Comparison of ENCODE assay signal across 8 cellular contexts in the genomic region with DNA sequence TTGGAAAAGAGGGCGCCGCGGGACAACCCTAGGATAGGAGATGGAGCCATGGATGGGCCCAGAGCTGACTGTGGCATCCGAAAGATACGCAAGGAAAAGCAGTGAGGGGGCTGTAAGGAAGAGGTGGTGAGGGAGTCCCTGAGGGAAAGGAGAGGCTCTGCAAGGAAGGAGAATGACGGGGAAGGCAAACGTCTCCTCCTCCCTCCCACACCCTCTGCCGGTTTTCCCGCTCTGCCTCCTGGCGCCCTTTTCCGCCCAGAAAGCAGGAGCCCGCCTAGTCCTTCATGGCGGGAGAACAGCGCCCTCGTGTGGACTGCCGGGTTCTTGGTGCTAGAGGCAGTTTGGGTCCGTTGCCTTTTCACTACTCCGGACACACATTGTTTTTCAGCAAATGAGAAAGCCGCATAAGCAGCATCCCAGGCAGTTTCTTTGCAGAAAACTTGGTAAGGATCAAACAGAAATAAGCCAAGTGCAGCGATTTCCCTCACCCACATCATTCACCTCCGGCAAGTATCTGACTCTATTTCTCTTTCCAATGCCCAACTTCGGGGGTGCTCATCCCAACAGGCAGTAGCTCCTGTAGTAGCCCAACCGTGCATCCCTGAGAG.
DNase-seq lines count a peak whose midpoint lies in the region; ATAC-seq, FAIRE-seq and TF ChIP-seq lines count a peak whose summit lies in the region.

No MANE protein-coding gene starts in this region.

- H3K27me3 Mint-ChIP-seq in Caco-2 (ENCODE audit: insufficient read depth, unreplicated experiment) = peaks cover 3% of the 10 kb centered on the region
- peaks cover 11% of the 10 kb centered on the region for H3K27me3 Mint-ChIP-seq in activated CD8-positive, alpha-beta T cell treated with anti-CD3 and anti-CD28 coated beads, Interleukin-2, amount 10 ng/mL, durations not matched to agents 7 days and 5 days (ENCODE audit: low read depth)
- H3K27me3 Mint-ChIP-seq in endothelial cell (ENCODE audit: unreplicated experiment) = peaks cover 7% of the 10 kb centered on the region

- no peak overlapping the region for H2BK5ac ChIP-seq in mesendoderm (ENCODE audit: low read length)

- no peaks in the 10 kb centered on the region for H3K36me3 ChIP-seq in Caco-2 (ENCODE audit: control insufficient read depth, insufficient read depth, low read length)
- no peaks in the 10 kb centered on the region for H3K36me3 ChIP-seq in mesendoderm (ENCODE audit: control insufficient read depth, insufficient read depth, low read length)

- H3K9me3 Mint-ChIP-seq in Caco-2 (ENCODE audit: unreplicated experiment) = no peaks in the 10 kb centered on the region
- H3K9me3 Mint-ChIP-seq in activated CD8-positive, alpha-beta T cell treated with anti-CD3 and anti-CD28 coated beads, Interleukin-2, amount 10 ng/mL, durations not matched to agents 7 days and 5 days (ENCODE audit: insufficient read depth) = no peaks in the 10 kb centered on the region
- no peaks in the 10 kb centered on the region for H3K9me3 Mint-ChIP-seq in endothelial cell (ENCODE audit: unreplicated experiment)

- peak overlapping the region; percentile 23 for H3K9ac ChIP-seq in mesendoderm (ENCODE audit: low read length)

- H2BK120ac ChIP-seq in mesendoderm (ENCODE audit: low read depth, low read length) = no peak overlapping the region

- H3K4me1 Mint-ChIP-seq in Caco-2 (ENCODE audit: low read depth, unreplicated experiment) (no peaks in the 10 kb centered on the region), endothelial cell (ENCODE audit: unreplicated experiment) (peaks cover 5% of the 10 kb centered on the region)
- H3K4me1 Mint-ChIP-seq in activated CD8-positive, alpha-beta T cell treated with anti-CD3 and anti-CD28 coated beads, Interleukin-2, amount 10 ng/mL, durations not matched to agents 7 days and 5 days (ENCODE audit: low read depth) = no peaks in the 10 kb centered on the region

- H3K27me3 ChIP-seq in Caco-2 (replicated peaks; ENCODE audit: control insufficient read depth, insufficient read depth, low read length) (no peaks in the 10 kb centered on the region), mesendoderm (ENCODE audit: insufficient read depth, low read length, poor library complexity) (no peaks in the 10 kb centered on the region)

- no peak overlapping the region for H3K23ac ChIP-seq in mesendoderm (ENCODE audit: low read length)

- H3K79me2 ChIP-seq in mesendoderm (ENCODE audit: control insufficient read depth, insufficient read depth, low read length) = no peaks in the 10 kb centered on the region

- no peak overlapping the region for H3K4me3 Mint-ChIP-seq in Caco-2 (ENCODE audit: unreplicated experiment)
- H3K4me3 Mint-ChIP-seq in activated CD8-positive, alpha-beta T cell treated with anti-CD3 and anti-CD28 coated beads, Interleukin-2, amount 10 ng/mL, durations not matched to agents 7 days and 5 days = no peak overlapping the region
- H3K4me3 Mint-ChIP-seq in endothelial cell (ENCODE audit: unreplicated experiment) = no peak overlapping the region

- H4K5ac ChIP-seq in mesendoderm (ENCODE audit: low read length) = no peak overlapping the region

- no TSS peak for BruUV-seq in Caco-2 (replicated peaks; lab: Mats Ljungman, UMichigan)

- H3K4ac ChIP-seq in mesendoderm (ENCODE audit: low read depth, low read length) = no peak overlapping the region

- no peak overlapping the region for H3K27ac ChIP-seq in mesendoderm (ENCODE audit: low read depth, low read length)

- no peak overlapping the region for H3K18ac ChIP-seq in mesendoderm (ENCODE audit: low read length)

- POLR2A ChIA-PET in Caco-2 (lab: Charles Lee) = no interaction called here
- POLR2A ChIA-PET in activated CD8-positive, alpha-beta T cell treated with anti-CD3 and anti-CD28 coated beads, Interleukin-2, amount 10 ng/mL, durations not matched to agents 7 days and 5 days (lab: Charles Lee) = no interaction called here

- peak; percentile 81 to 86 for DNase-seq in Caco-2
- peak; percentile 82 for DNase-seq in H54 (ENCODE audit: insufficient read length, low spot score)
- peak; percentile 67 to 88 for DNase-seq in NCI-H526 (lab: John Stamatoyannopoulos, UW)
- peak; percentile 76 for DNase-seq in activated CD8-positive, alpha-beta T cell treated with anti-CD3 and anti-CD28 coated beads, Interleukin-2, amount 10 ng/mL, durations not matched to agents 7 days and 5 days
- DNase-seq in endothelial cell (ENCODE audit: low spot score) = peak; percentile 93
- peak; percentile 94 for DNase-seq in mesendoderm
- DNase-seq in stimulated activated CD8-positive, alpha-beta memory T cell treated with anti-CD3 and anti-CD28 coated beads, Interleukin-15, amount 100 ng/mL, for 48 hours (ENCODE audit: low read depth in 2 of 2) = peak; percentile 32

- TF ChIP-seq POLR2A in H54 (IDR thresholded peaks at IDR 0.05; ENCODE audit: low read depth, low read length) = no peak

- WGBS in mesendoderm (ENCODE audit: extremely low coverage, insufficient coverage, low lambda C conversion rate) = no CpG with 5 or more reads among the region's 23 CpGs

- no peaks in the 10 kb centered on the region for H3K9me3 ChIP-seq in Caco-2

- H4K8ac ChIP-seq in mesendoderm (ENCODE audit: low read depth, low read length) = no peak overlapping the region

- no peak overlapping the region for H2AK5ac ChIP-seq in mesendoderm (ENCODE audit: low read length)

- H3K79me1 ChIP-seq in mesendoderm (ENCODE audit: low read length) = no peaks in the 10 kb centered on the region

- no peak overlapping the region for H2BK15ac ChIP-seq in mesendoderm (replicated peaks; ENCODE audit: low read depth)

- intact Hi-C loops in Caco-2 (cut with micrococcal nuclease; ENCODE audit: unreplicated experiment) = loop anchor here (1.0 to 10.0 kb wide), 3 partner anchors 41 to 1621 kb away; no protein-coding TSS in a partner anchor

- peak overlapping the region; percentile 57 for H3K56ac ChIP-seq in mesendoderm (ENCODE audit: low read length)

- FAIRE-seq in H54 (lab: Jason Lieb, UNC) = peak; percentile 20

- peak; percentile 60 for ATAC-seq in activated CD8-positive, alpha-beta T cell treated with anti-CD3 and anti-CD28 coated beads, Interleukin-2, amount 10 ng/mL, durations not matched to agents 7 days and 5 days
- ATAC-seq in HG03045 (IDR thresholded peaks at IDR 0.05; ENCODE audit: unreplicated experiment) = no peak

- H3K27ac Mint-ChIP-seq in Caco-2 (ENCODE audit: unreplicated experiment) (no peak overlapping the region), endothelial cell (ENCODE audit: unreplicated experiment) (no peak overlapping the region)
- no peak overlapping the region for H3K27ac Mint-ChIP-seq in activated CD8-positive, alpha-beta T cell treated with anti-CD3 and anti-CD28 coated beads, Interleukin-2, amount 10 ng/mL, durations not matched to agents 7 days and 5 days

- H3K36me3 Mint-ChIP-seq in Caco-2 (ENCODE audit: insufficient read depth, unreplicated experiment) = no peaks in the 10 kb centered on the region
- no peaks in the 10 kb centered on the region for H3K36me3 Mint-ChIP-seq in activated CD8-positive, alpha-beta T cell treated with anti-CD3 and anti-CD28 coated beads, Interleukin-2, amount 10 ng/mL, durations not matched to agents 7 days and 5 days (ENCODE audit: low read depth)
- no peaks in the 10 kb centered on the region for H3K36me3 Mint-ChIP-seq in endothelial cell (ENCODE audit: low read depth, unreplicated experiment)

- TF ChIP-seq CTCF in Caco-2 (IDR thresholded peaks at IDR 0.05; ENCODE audit: insufficient read depth in 1 of 2, low read depth in 1 of 2, low read length in 1 of 2, severe bottlenecking in 1 of 2, unreplicated experiment in 1 of 2) (peak; percentile 77 to 90), endothelial cell (IDR thresholded peaks at IDR 0.05; ENCODE audit: unreplicated experiment) (peak; percentile 96)

- H3K4me3 ChIP-seq in Caco-2 (ENCODE audit: low read depth, low read length) (no peak overlapping the region), mesendoderm (ENCODE audit: low read length) (no peak overlapping the region)

- H3K4me1 ChIP-seq in Caco-2 (no peaks in the 10 kb centered on the region), mesendoderm (ENCODE audit: control insufficient read depth, low read depth, low read length) (no peaks in the 10 kb centered on the region)

- CTCF ChIA-PET in Caco-2 (lab: Charles Lee) = no interaction called here
- CTCF ChIA-PET in activated CD8-positive, alpha-beta T cell treated with anti-CD3 and anti-CD28 coated beads, Interleukin-2, amount 10 ng/mL, durations not matched to agents 7 days and 5 days (lab: Charles Lee) = interaction anchor here (0.7 to 1.8 kb wide), 7 partner anchors 27 to 112 kb away, joined by 3 to 5 read pairs (median 3); no protein-coding TSS in a partner anchor

- no peak overlapping the region for H3K4me2 ChIP-seq in mesendoderm (ENCODE audit: low read length)

Comparison
In these comparisons a context has a peak if more than half of its experiments do, and no peak if none do; other contexts are left out.
1. DNase-seq: peak in every context shown above with its lines; median percentile 94 in mesendoderm; 93 in endothelial cell; 84 in Caco-2; 82 in H54; 78 in NCI-H526; 76 in activated CD8-positive, alpha-beta T cell treated with anti-CD3 and anti-CD28 coated beads, Interleukin-2, amount 10 ng/mL, durations not matched to agents 7 days and 5 days; 32 in stimulated activated CD8-positive, alpha-beta memory T cell treated with anti-CD3 and anti-CD28 coated beads, Interleukin-15, amount 100 ng/mL, for 48 hours.